8 cellular contexts compared by ENCODE assay signal in genomic region chr19:21505459-21506393, GRCh38. TPM values are rescaled to one million over a fixed set of nuclear protein-coding genes. Genes with fewer than 3 reads are reported as not detected.
A peak's percentile ranks its signal among the peaks of the same experiment; 100 is the strongest.
DNase-seq lines count a peak whose midpoint lies in the region; ATAC-seq and TF ChIP-seq lines count a peak whose summit lies in the region.

ZNF429 (plus strand) TSS chr19:21505602; CDS start chr19:21505772, 170 bp downstream.

- peak; percentile 99 for ATAC-seq in HG02588 (IDR thresholded peaks at IDR 0.05; ENCODE audit: unreplicated experiment)
- ATAC-seq in activated naive CD8-positive, alpha-beta T cell treated with anti-CD3 and anti-CD28 coated beads, Interleukin-2, amount 10 ng/mL, durations not matched to agents 7 days and 5 days (ENCODE audit: low read depth), result peak; percentile 100
- ATAC-seq in Right ventricle myocardium inferior, result peak; percentile 99
- peak; percentile 96 for ATAC-seq in thoracic aorta (ENCODE audit: insufficient number of reproducible peaks, low FRiP score, low read depth)

- H3K36me3 ChIP-seq in GM06990 (ENCODE audit: control insufficient read depth, insufficient read depth, low read length) (no peaks in the 10 kb centered on the region), thoracic aorta (no peaks in the 10 kb centered on the region)

- DNase-seq in GM06990 (ENCODE audit: extremely low read depth, insufficient read length), result peak; percentile 84
- DNase-seq in NCI-H1092 (lab: John Stamatoyannopoulos, UW), result peak; percentile 92
- DNase-seq in SKM-1 (lab: John Stamatoyannopoulos, UW; ENCODE audit: unreplicated experiment), result peak; percentile 77
- peak; percentile 79 for DNase-seq in activated naive CD8-positive, alpha-beta T cell treated with anti-CD3 and anti-CD28 coated beads, Interleukin-2, amount 10 ng/mL, durations not matched to agents 7 days and 5 days
- peak; percentile 94 for DNase-seq in Right ventricle myocardium inferior (ENCODE audit: missing footprints)
- DNase-seq in osteocyte (ENCODE audit: extremely low spot score, unreplicated experiment), result peak; percentile 95
- peak; percentile 94 for DNase-seq in thoracic aorta (ENCODE audit: low spot score)

- peak within 1 kb of the TSS; percentile 88 for H3K4me3 ChIP-seq in GM06990 (replicated peaks; ENCODE audit: low read depth, low read length)
- peak within 1 kb of the TSS; percentile 100 for H3K4me3 ChIP-seq in thoracic aorta

- H3K27me3 ChIP-seq in GM06990 (replicated peaks; ENCODE audit: control insufficient read depth, insufficient read depth, low read length) (no peaks in the 10 kb centered on the region), thoracic aorta (replicated peaks; ENCODE audit: insufficient read depth) (no peaks in the 10 kb centered on the region)

- no peaks in the 10 kb centered on the region for H3K27me3 Mint-ChIP-seq in activated naive CD8-positive, alpha-beta T cell treated with anti-CD3 and anti-CD28 coated beads, Interleukin-2, amount 10 ng/mL, durations not matched to agents 7 days and 5 days
- no peaks in the 10 kb centered on the region for H3K27me3 Mint-ChIP-seq in osteocyte (ENCODE audit: unreplicated experiment)

- H3K4me3 Mint-ChIP-seq in activated naive CD8-positive, alpha-beta T cell treated with anti-CD3 and anti-CD28 coated beads, Interleukin-2, amount 10 ng/mL, durations not matched to agents 7 days and 5 days, result peak within 1 kb of the TSS; percentile 99
- peak within 1 kb of the TSS; percentile 100 for H3K4me3 Mint-ChIP-seq in osteocyte (ENCODE audit: unreplicated experiment)

- POLR2A ChIA-PET in activated naive CD8-positive, alpha-beta T cell treated with anti-CD3 and anti-CD28 coated beads, Interleukin-2, amount 10 ng/mL, durations not matched to agents 7 days and 5 days (lab: Charles Lee), result interaction anchor here (0.6 to 2.3 kb wide), 30 partner anchors 9 to 1745 kb away, joined by 3 to 18 read pairs (median 7); partner anchors contain the start of genes ZNF100, ZNF257, ZNF43 and ZNF430

- H3K27ac Mint-ChIP-seq in activated naive CD8-positive, alpha-beta T cell treated with anti-CD3 and anti-CD28 coated beads, Interleukin-2, amount 10 ng/mL, durations not matched to agents 7 days and 5 days, result peak within 1 kb of the TSS; percentile 99
- peak within 1 kb of the TSS; percentile 100 for H3K27ac Mint-ChIP-seq in osteocyte (ENCODE audit: unreplicated experiment)

- TF ChIP-seq CTCF in GM06990 (IDR thresholded peaks at IDR 0.05; ENCODE audit: insufficient read depth, low read length, poor library complexity, severe bottlenecking) (no peak), osteocyte (IDR thresholded peaks at IDR 0.05) (peak; percentile 14), thoracic aorta (IDR thresholded peaks at IDR 0.05) (no peak)

- H3K4me1 Mint-ChIP-seq in activated naive CD8-positive, alpha-beta T cell treated with anti-CD3 and anti-CD28 coated beads, Interleukin-2, amount 10 ng/mL, durations not matched to agents 7 days and 5 days, result peaks cover 10% of the 10 kb centered on the region
- H3K4me1 Mint-ChIP-seq in osteocyte (ENCODE audit: unreplicated experiment), result peaks cover 26% of the 10 kb centered on the region

- H3K9me3 ChIP-seq in thoracic aorta, result no peaks in the 10 kb centered on the region

- peak within 1 kb of the TSS; percentile 95 to 99 for H3K27ac ChIP-seq in thoracic aorta

- H3K4me1 ChIP-seq in thoracic aorta (ENCODE audit: control insufficient read depth in 1 of 2, low read depth in 2 of 2), result peaks cover 25 to 26% of the 10 kb centered on the region in 2 donors

- intact Hi-C loops in Right ventricle myocardium inferior (cut with DNase I), result no loop called here

- H3K36me3 Mint-ChIP-seq in activated naive CD8-positive, alpha-beta T cell treated with anti-CD3 and anti-CD28 coated beads, Interleukin-2, amount 10 ng/mL, durations not matched to agents 7 days and 5 days, result peaks cover 37% of the 10 kb centered on the region
- H3K36me3 Mint-ChIP-seq in osteocyte (ENCODE audit: unreplicated experiment), result peaks cover 25% of the 10 kb centered on the region

- peaks cover 24% of the 10 kb centered on the region for H3K9me3 Mint-ChIP-seq in activated naive CD8-positive, alpha-beta T cell treated with anti-CD3 and anti-CD28 coated beads, Interleukin-2, amount 10 ng/mL, durations not matched to agents 7 days and 5 days
- no peaks in the 10 kb centered on the region for H3K9me3 Mint-ChIP-seq in osteocyte (ENCODE audit: unreplicated experiment)

RNA-seq across cellular contexts. Expression of gene ZNF429, which starts in this region (rescaled TPM):
- total RNA-seq in activated naive CD8-positive, alpha-beta T cell treated with anti-CD3 and anti-CD28 coated beads, Interleukin-2, amount 10 ng/mL, durations not matched to agents 7 days and 5 days, result 10 to 100 TPM; 14.3 to 14.8 TPM
- total RNA-seq in Right ventricle myocardium inferior (10.8 TPM), osteocyte (8.7 and 9.7 TPM in 2 replicates), thoracic aorta (10 to 100 TPM in 1 of 2 donors, 1 to 10 TPM in 1; 7.5 to 20.0 TPM)

Comparison
In these comparisons a context has a peak if more than half of its experiments do, and no peak if none do; other contexts are left out.
1. Peak in every context shown above with its lines: DNase-seq, ATAC-seq, H3K4me3 ChIP-seq and H3K27ac ChIP-seq.